19 cellular contexts compared by ENCODE assay signal in the genomic region with DNA sequence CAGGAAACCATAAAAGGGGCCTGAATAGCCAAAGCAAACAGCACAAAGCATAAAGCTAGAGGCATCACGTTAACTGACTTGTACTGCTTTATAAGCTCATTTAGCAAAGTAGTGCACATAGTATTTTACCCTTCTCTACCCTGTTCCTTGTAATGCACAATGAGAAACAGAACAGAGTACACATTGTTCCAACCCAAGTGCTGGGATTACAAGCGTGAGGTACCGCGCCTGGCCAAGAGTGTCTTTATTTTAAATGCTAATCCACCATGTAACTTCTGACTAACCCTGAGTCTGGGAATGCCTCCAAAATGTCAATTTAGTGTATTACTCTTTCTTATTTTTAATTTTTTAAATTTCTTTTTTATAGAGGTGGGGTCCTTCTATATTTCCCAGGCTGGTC. TPM values are rescaled to one million over a fixed set of nuclear protein-coding genes. Genes with fewer than 3 reads are reported as not detected.
DNase-seq lines count a peak whose midpoint lies in the region; ATAC-seq and TF ChIP-seq lines count a peak whose summit lies in the region.
"Had no signal": no experiment of that assay in that cellular context is flagged by ENCODE, and none has a peak within 500 bp of the region (broad histone marks: within the 10 kb centered on the region; RNA-seq: fewer than 3 reads in every experiment).

No MANE protein-coding gene starts in this region.

- H3K36me3 Mint-ChIP-seq in naive thymus-derived CD8-positive, alpha-beta T cell = peaks cover 0 to 82% (median 25%) of the 10 kb centered on the region in 3 donors

- intact Hi-C loops in tibial artery (cut with DNase I; ENCODE audit: low total_unique reads) = no loop called here

- H3K4me1 ChIP-seq in muscle layer of colon (ENCODE audit: insufficient read depth, low read length) (peaks cover 44% of the 10 kb centered on the region), tibial artery (peaks cover 0 to 27% (median 7%) of the 10 kb centered on the region in 4 donors)

- no peaks in the 10 kb centered on the region for H3K9me3 Mint-ChIP-seq in naive thymus-derived CD8-positive, alpha-beta T cell
- H3K9me3 Mint-ChIP-seq: naive B cell had no signal

- peak; percentile 87 for ATAC-seq in esophagus mucosa
- ATAC-seq in naive thymus-derived CD8-positive, alpha-beta T cell = no peak
- ATAC-seq: activated CD4-positive, alpha-beta T cell treated with anti-CD3 and anti-CD28 coated beads for 36 hours; body of pancreas; HCT116 had no signal

- H3K4me3 ChIP-seq in muscle layer of colon (ENCODE audit: low read depth in 1 of 2, low read length in 2 of 2) = no peak overlapping the region
- H3K4me3 ChIP-seq in tibial artery = no peak overlapping the region
- H3K4me3 ChIP-seq: body of pancreas had no signal

- H3K27me3 ChIP-seq in muscle layer of colon (ENCODE audit: control insufficient read depth in 1 of 2, insufficient read depth in 2 of 2, low read length in 2 of 2) = no peaks in the 10 kb centered on the region
- H3K27me3 ChIP-seq in tibial artery = no peaks in the 10 kb centered on the region
- H3K27me3 ChIP-seq: body of pancreas had no signal

- no peak overlapping the region for H3K4me3 Mint-ChIP-seq in naive thymus-derived CD8-positive, alpha-beta T cell
- H3K4me3 Mint-ChIP-seq: activated CD4-positive, alpha-beta T cell treated with anti-CD3 and anti-CD28 coated beads for 36 hours; B cell; naive B cell had no signal

- no peaks in the 10 kb centered on the region for H3K27me3 Mint-ChIP-seq in naive thymus-derived CD8-positive, alpha-beta T cell
- H3K27me3 Mint-ChIP-seq: activated CD4-positive, alpha-beta T cell treated with anti-CD3 and anti-CD28 coated beads for 36 hours; B cell; naive B cell had no signal

- H3K27ac ChIP-seq in muscle layer of colon (ENCODE audit: low read depth, low read length) (peak overlapping the region; percentile 45), tibial artery (peak overlapping the region; percentile 61 to 67)
- H3K27ac ChIP-seq: body of pancreas had no signal

- no peak overlapping the region for H3K9ac ChIP-seq in muscle layer of colon (ENCODE audit: low read length)

- H3K27ac Mint-ChIP-seq in naive thymus-derived CD8-positive, alpha-beta T cell = no peak overlapping the region
- H3K27ac Mint-ChIP-seq: activated CD4-positive, alpha-beta T cell treated with anti-CD3 and anti-CD28 coated beads for 36 hours; B cell; naive B cell had no signal

- no peak for TF ChIP-seq CTCF in tibial artery (IDR thresholded peaks at IDR 0.05)

- H3K36me3 ChIP-seq in muscle layer of colon (ENCODE audit: insufficient read depth, low read length) = peaks cover 6% of the 10 kb centered on the region
- H3K36me3 ChIP-seq in tibial artery = peaks cover 36 to 46% (median 45%) of the 10 kb centered on the region in 3 donors

- POLR2A ChIA-PET in naive thymus-derived CD8-positive, alpha-beta T cell (lab: Charles Lee) = no interaction called here

- no peaks in the 10 kb centered on the region for H3K4me1 Mint-ChIP-seq in naive thymus-derived CD8-positive, alpha-beta T cell
- H3K4me1 Mint-ChIP-seq: activated CD4-positive, alpha-beta T cell treated with anti-CD3 and anti-CD28 coated beads for 36 hours; B cell; naive B cell had no signal

- H3K9me3 ChIP-seq in muscle layer of colon (ENCODE audit: low read length) (no peaks in the 10 kb centered on the region), tibial artery (no peaks in the 10 kb centered on the region)
- H3K9me3 ChIP-seq: body of pancreas had no signal

- DNase-seq in amniotic epithelial cell (ENCODE audit: low read depth) = peak; percentile 94
- DNase-seq in tibial artery = no peak
- no peak for DNase-seq in iPS-NIHi7 (ENCODE audit: extremely low spot score)
- DNase-seq in NCI-H2227 treated with DMSO at 0.1 percent for 48 hours (lab: John Stamatoyannopoulos, UW) = no peak
- no peak for DNase-seq in naive thymus-derived CD8-positive, alpha-beta T cell
- DNase-seq in T-helper 9 cell = no peak
- DNase-seq: activated CD4-positive, alpha-beta T cell treated with anti-CD3 and anti-CD28 coated beads for 36 hours; activated gamma-delta T cell treated with Interleukin-2 at 50 U/mL for 16 hours; DMS 273 treated with DMSO at 0.1 percent for 48 hours; effector CD4-positive, alpha-beta T cell; naive B cell; NCI-H526 treated with DMSO at 0.1 percent for 48 hours; OCI-M1; stimulated activated CD4-positive, alpha-beta T cell treated with anti-CD3 and anti-CD28 coated beads, Interleukin-1b, Interleukin-23, amount 100 ng/mL, for 48 hours had no signal

RNA-seq across cellular contexts. Expression of a gene that starts 42.9 kb away (rescaled TPM):
- total RNA-seq in esophagus mucosa = 22.2 TPM
- total RNA-seq in naive thymus-derived CD8-positive, alpha-beta T cell = 10 to 100 TPM; 40.4 to 46.2 TPM
- polyA plus RNA-seq in naive thymus-derived CD8-positive, alpha-beta T cell = 10 to 100 TPM; 16.5 to 23.2 (median 22.0) TPM

RNA-seq across cellular contexts. Expression of a gene that starts 46.4 kb away (rescaled TPM):
- 2.4 TPM for total RNA-seq in esophagus mucosa
- 1 to 10 TPM; 2.8 to 3.5 TPM for total RNA-seq in naive thymus-derived CD8-positive, alpha-beta T cell
- polyA plus RNA-seq in naive thymus-derived CD8-positive, alpha-beta T cell = under 1 TPM in 1 of 3 donors, not detected in 2; 0.25 TPM
